ENCODE assay signal across 8 cellular contexts in genomic region chr20:25247100-25247665, GRCh38. TPM values are rescaled to one million over a fixed set of nuclear protein-coding genes. Genes with fewer than 3 reads are reported as not detected.
DNase-seq lines count a peak whose midpoint lies in the region; ATAC-seq and TF ChIP-seq lines count a peak whose summit lies in the region.

No MANE protein-coding gene starts in this region.

- WGBS in H9 (ENCODE audit: extremely low coverage, insufficient read length, low lambda C conversion rate) = no CpG with 5 or more reads among the region's 28 CpGs
- 0 to 6% methylated on average over 12 to 17 of the region's 28 CpGs for WGBS in esophagus squamous epithelium, 2 donors
- 5 to 22% methylated on average over 4 to 19 of the region's 28 CpGs for WGBS in upper lobe of left lung, 2 donors

- H3K27ac ChIP-seq in H9 (ENCODE audit: insufficient read length, low read depth, low read length) = no peak overlapping the region
- H3K27ac ChIP-seq in esophagus squamous epithelium = peak overlapping the region; percentile 91 to 97 (median 95)
- peak overlapping the region; percentile 86 to 93 (median 90) for H3K27ac ChIP-seq in upper lobe of left lung

- intact Hi-C loops in esophagus squamous epithelium (cut with DNase I) = no loop called here

- H3K4me1 ChIP-seq in H9 (ENCODE audit: insufficient read depth, low read length) (no peaks in the 10 kb centered on the region), esophagus squamous epithelium (peaks cover 9 to 57% (median 26%) of the 10 kb centered on the region in 3 donors), upper lobe of left lung (peaks cover 10 to 45% (median 27%) of the 10 kb centered on the region in 4 donors)

- H3K56ac ChIP-seq in H9 (ENCODE audit: insufficient read length, low read depth, low read length) = no peak overlapping the region

- TF ChIP-seq EP300 in upper lobe of left lung (IDR thresholded peaks at IDR 0.05) = no peak

- no peak overlapping the region for H3K27ac Mint-ChIP-seq in H9

- TF ChIP-seq POLR2A in esophagus squamous epithelium (IDR thresholded peaks at IDR 0.05) (no peak), upper lobe of left lung (IDR thresholded peaks at IDR 0.05) (no peak)

- no peak overlapping the region for H2BK12ac ChIP-seq in H9 (ENCODE audit: insufficient read length, low read depth, low read length)

- no peak overlapping the region for H3K9ac ChIP-seq in H9 (ENCODE audit: extremely low read depth, insufficient read length, low read length)

- H3K9me3 ChIP-seq in H9 (ENCODE audit: control insufficient read depth, low read depth, low read length) (no peaks in the 10 kb centered on the region), esophagus squamous epithelium (no peaks in the 10 kb centered on the region), upper lobe of left lung (no peaks in the 10 kb centered on the region)

- H2BK5ac ChIP-seq in H9 (ENCODE audit: insufficient read length, low read length) = no peak overlapping the region

- ATAC-seq in upper lobe of left lung (ENCODE audit: low FRiP score in 2 of 2) = peak; percentile 78 to 84

- no peak overlapping the region for H2AK5ac ChIP-seq in H9 (ENCODE audit: insufficient read length, low read length)

- no peak overlapping the region for H4K5ac ChIP-seq in H9 (ENCODE audit: insufficient read length, low read depth, low read length)

- H4K91ac ChIP-seq in H9 (ENCODE audit: insufficient read length, low read depth, low read length) = no peak overlapping the region

- H3K79me2 ChIP-seq in H9 (ENCODE audit: insufficient read depth, low read length) = peaks cover 5% of the 10 kb centered on the region; the same call in 1 of the 2 replicates

- H4K20me1 ChIP-seq in H9 (ENCODE audit: control insufficient read depth, insufficient read depth, insufficient read length) = no peaks in the 10 kb centered on the region

- H3K27me3 ChIP-seq in H9 (ENCODE audit: insufficient read depth, low read length) (no peaks in the 10 kb centered on the region; the same call in 1 of the 2 replicates), esophagus squamous epithelium (no peaks in the 10 kb centered on the region), upper lobe of left lung (no peaks in the 10 kb centered on the region)

- peaks cover 6% of the 10 kb centered on the region for H3K23me2 ChIP-seq in H9 (ENCODE audit: insufficient read length, low read depth, low read length, poor library complexity, severe bottlenecking)

- H3K36me3 ChIP-seq in esophagus squamous epithelium = peaks cover 0 to 6% (median 0%) of the 10 kb centered on the region in 3 donors
- H3K36me3 ChIP-seq in upper lobe of left lung = no peaks in the 10 kb centered on the region

- no peak overlapping the region for H2BK20ac ChIP-seq in H9 (ENCODE audit: low read depth, low read length, poor library complexity, severe bottlenecking)

- H3K18ac ChIP-seq in H9 (ENCODE audit: insufficient read length, low read depth, low read length) = no peak overlapping the region

- H3K4me2 ChIP-seq in H9 (ENCODE audit: insufficient read depth, insufficient read length, low read length) = peak overlapping the region; percentile 60

- no peak overlapping the region for H3T11ph ChIP-seq in H9 (ENCODE audit: low read length)

- no peak overlapping the region for H3K23ac ChIP-seq in H9 (ENCODE audit: insufficient read length, low read depth, low read length)

- H3K27me3 Mint-ChIP-seq in H9 (ENCODE audit: low read depth) = peaks cover 14% of the 10 kb centered on the region

- peaks cover 2 to 6% of the 10 kb centered on the region in 2 experiments; a peak in 3 of 5 replicates for H3K9me3 Mint-ChIP-seq in H9

- peaks cover 2 to 6% (median 2%) of the 10 kb centered on the region in 3 experiments; a peak in 4 of 7 replicates for H3K36me3 Mint-ChIP-seq in H9 (ENCODE audit: insufficient read depth in 1 of 3, low read depth in 3 of 3)

- no peak overlapping the region for H2BK120ac ChIP-seq in H9 (ENCODE audit: low read depth, low read length, poor library complexity, severe bottlenecking)

- H3K79me1 ChIP-seq in H9 (ENCODE audit: insufficient read depth, low read depth, low read length, poor library complexity, severe bottlenecking) = no peaks in the 10 kb centered on the region

- no peak overlapping the region for H3K14ac ChIP-seq in H9 (ENCODE audit: insufficient read depth, low read length)

- H4K8ac ChIP-seq in H9 (replicated peaks; ENCODE audit: insufficient read length, low read depth, low read length) = no peak overlapping the region

- H3K4me3 Mint-ChIP-seq in H9 = peak overlapping the region; percentile 85 to 90

- H2BK15ac ChIP-seq in H9 (ENCODE audit: low read depth, low read length) = no peak overlapping the region

- H3K4ac ChIP-seq in H9 (ENCODE audit: low read depth, low read length) = no peak overlapping the region

- peak; percentile 64 for TF ChIP-seq CTCF in H9 (conservative IDR thresholded peaks at IDR 0.05)
- TF ChIP-seq CTCF in WI38 (IDR thresholded peaks at IDR 0.05; ENCODE audit: low read depth, low read length) = peak; percentile 46
- peak in 4 of 6 experiments; percentile 16 to 47 (median 39) for TF ChIP-seq CTCF in esophagus squamous epithelium (IDR thresholded peaks at IDR 0.05)
- TF ChIP-seq CTCF in upper lobe of left lung (IDR thresholded peaks at IDR 0.05) = peak in 5 of 6 experiments; percentile 26 to 56 (median 39)

- peaks cover 44 to 46% of the 10 kb centered on the region in 2 experiments for H3K4me1 Mint-ChIP-seq in H9

- peak; percentile 28 to 29 for DNase-seq in NCI-H2081 (lab: John Stamatoyannopoulos, UW)
- DNase-seq in NCI-H2081 treated with DMSO at 0.1 percent for 48 hours (lab: John Stamatoyannopoulos, UW) = no peak
- peak; percentile 82 for DNase-seq in H9
- peak; percentile 59 for DNase-seq in NCI-H1092 treated with DMSO at 0.1 percent for 48 hours (lab: John Stamatoyannopoulos, UW)
- no peak for DNase-seq in esophagus squamous epithelium (lab: John Stamatoyannopoulos, UW)
- DNase-seq in mucosa of gallbladder (ENCODE audit: low spot score) = peak; percentile 53
- DNase-seq in upper lobe of left lung = peak in 1 of 2 donors; percentile 82

- peak overlapping the region; percentile 73 for H3K4me3 ChIP-seq in WI38 (ENCODE audit: low read depth, low read length)
- peak overlapping the region; percentile 87 to 96 (median 92) for H3K4me3 ChIP-seq in esophagus squamous epithelium
- peak overlapping the region; percentile 66 to 98 (median 82) for H3K4me3 ChIP-seq in upper lobe of left lung

- H2AFZ ChIP-seq in H9 (ENCODE audit: low read length) = no peak overlapping the region

RNA-seq across cellular contexts. Expression of gene PYGB, which starts 0.7 kb away (rescaled TPM):
- total RNA-seq in H9 (2021) (46.9 TPM in 2 replicates), esophagus squamous epithelium (100 to 1,000 TPM in 2 of 4 donors, 10 to 100 TPM in 2; 70.8 to 127 (median 95.6) TPM), mucosa of gallbladder (99.5 TPM), upper lobe of left lung (100 to 1,000 TPM in 3 of 6 donors, 10 to 100 TPM in 3; 59.4 to 128 (median 98.4) TPM)

RNA-seq across cellular contexts. Expression of gene ENTPD6, which starts 51.7 kb away (rescaled TPM):
- total RNA-seq in H9 (2021) = 51.4 and 57.4 TPM in 2 replicates
- total RNA-seq in esophagus squamous epithelium = 10 to 100 TPM; 26.5 to 48.4 (median 40.2) TPM
- 133 TPM for total RNA-seq in mucosa of gallbladder
- 100 to 1,000 TPM in 2 of 6 donors, 10 to 100 TPM in 4; 53.7 to 170 (median 81.7) TPM for total RNA-seq in upper lobe of left lung

Comparison
In these comparisons a context has a peak if more than half of its experiments do, and no peak if none do; other contexts are left out.
1. DNase-seq: peak in NCI-H2081 (2 of 2), H9 (single experiment), NCI-H1092 treated with DMSO at 0.1 percent for 48 hours (single experiment) and mucosa of gallbladder (single experiment); none in NCI-H2081 treated with DMSO at 0.1 percent for 48 hours (single experiment) and esophagus squamous epithelium (single experiment).
2. Peak in every context shown above with its lines, with median percentiles within 50 percentile points of each other: CTCF ChIP-seq and H3K4me3 ChIP-seq.